16 cellular contexts compared by ENCODE assay signal in the genomic region with DNA sequence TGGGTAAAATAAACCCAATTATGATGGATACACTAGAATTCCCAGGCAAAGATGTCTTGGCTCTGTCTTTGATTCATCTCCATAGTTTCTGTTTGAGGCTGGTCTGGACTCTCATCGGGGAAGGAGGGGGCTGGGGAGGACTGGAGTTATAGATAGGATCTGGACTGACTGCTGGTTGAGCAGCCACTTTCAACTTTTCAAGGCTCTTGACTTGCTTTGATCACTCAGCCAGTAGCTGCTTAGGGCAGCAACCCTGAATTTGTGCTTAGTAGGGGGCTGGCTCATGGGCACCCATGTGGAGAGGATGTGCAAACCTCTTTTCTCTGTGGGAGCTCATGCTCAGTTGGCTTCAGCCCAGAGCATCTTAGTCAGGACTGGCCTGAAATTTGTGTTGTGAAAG.
DNase-seq lines count a peak whose midpoint lies in the region; ATAC-seq lines count a peak whose summit lies in the region.
"Had no signal": no experiment of that assay in that cellular context is flagged by ENCODE, and none has a peak within 500 bp of the region (broad histone marks: within the 10 kb centered on the region; RNA-seq: fewer than 3 reads in every experiment).

No MANE protein-coding gene starts in this region.

- ATAC-seq in GM18511 (IDR thresholded peaks at IDR 0.05; ENCODE audit: unreplicated experiment) (peak; percentile 72), GM21723 (IDR thresholded peaks at IDR 0.05; ENCODE audit: unreplicated experiment) (peak; percentile 46), HG03432 (IDR thresholded peaks at IDR 0.05; ENCODE audit: unreplicated experiment) (peak; percentile 80), GM18520 (IDR thresholded peaks at IDR 0.05; ENCODE audit: unreplicated experiment) (no peak), HG03097 (IDR thresholded peaks at IDR 0.05; ENCODE audit: low FRiP score, unreplicated experiment) (no peak)

- DNase-seq in kidney tubule cell (ENCODE audit: low spot score), result peak; percentile 89
- no peak for DNase-seq in NCI-H345 treated with DMSO at 0.1 percent for 48 hours (lab: John Stamatoyannopoulos, UW; ENCODE audit: unreplicated experiment)
- no peak for DNase-seq in activated CD8-positive, alpha-beta memory T cell treated with anti-CD3 and anti-CD28 coated beads, Interleukin-2, amount 50 U/mL, for 4 hours
- DNase-seq: activated CD4-positive, alpha-beta memory T cell treated with anti-CD3 and anti-CD28 coated beads, Interleukin-2, amount 10 ng/mL, durations not matched to agents 7 days and 5 days; activated naive CD8-positive, alpha-beta T cell treated with anti-CD3 and anti-CD28 coated beads for 36 hours; CD4-positive, CD25-positive, alpha-beta regulatory T cell; H9; IMR-90; NCI-H1436 treated with DMSO at 0.1 percent for 48 hours; stimulated activated CD4-positive, alpha-beta T cell treated with anti-CD3 and anti-CD28 coated beads, Interleukin-12 subunit alpha, Interleukin-12 subunit beta, amount 100 ng/mL, for 4 hours; T-helper 1 cell had no signal

Comparison
In these comparisons a context has a peak if more than half of its experiments do, and no peak if none do; other contexts are left out.
1. ATAC-seq: peak in GM18511 (single experiment), GM21723 (single experiment) and HG03432 (single experiment); none in GM18520 (single experiment) and HG03097 (single experiment).